15 cellular contexts compared by ENCODE assay signal in genomic region chr22:39365406-39365782, GRCh38.
"Had no signal": no experiment of that assay in that cellular context is flagged by ENCODE, and none has a peak within 500 bp of the region (broad histone marks: within the 10 kb centered on the region; RNA-seq: fewer than 3 reads in every experiment).

No MANE protein-coding gene starts in this region.

- FAIRE-seq: pancreas had no signal

- H3K27me3 ChIP-seq: pancreas, testis had no signal

- H3K27me3 Mint-ChIP-seq: activated CD4-positive, alpha-beta T cell treated with anti-CD3 and anti-CD28 coated beads for 36 hours had no signal

- H3K9me3 Mint-ChIP-seq: activated CD4-positive, alpha-beta memory T cell treated with anti-CD3 and anti-CD28 coated beads, Interleukin-2, amount 10 ng/mL, durations not matched to agents 7 days and 5 days; effector memory CD8-positive, alpha-beta T cell; nephron progenitor cell; T-helper 2 cell treated with Interferon-gamma antibody and Interleukin-4, amounts not matched to agents 5 μg/mL and 100 μg/mL, for 36 hours had no signal

- H3K4me1 ChIP-seq: lower lobe of right lung, pancreas had no signal

- DNase-seq: activated CD4-positive, alpha-beta memory T cell treated with anti-CD3 and anti-CD28 coated beads, Interleukin-2, amount 10 ng/mL, durations not matched to agents 7 days and 5 days; activated CD4-positive, alpha-beta T cell treated with anti-CD3 and anti-CD28 coated beads for 36 hours; activated naive CD4-positive, alpha-beta T cell; effector memory CD8-positive, alpha-beta T cell; left cardiac atrium; lower lobe of right lung; mucosa of descending colon; nephron progenitor cell; pancreas; stimulated activated CD4-positive, alpha-beta T cell treated with anti-CD3 and anti-CD28 coated beads, Interleukin-2, amount 100 ng/mL, for 48 hours; stimulated activated naive CD8-positive, alpha-beta T cell treated with anti-CD3 and anti-CD28 coated beads, Interleukin-15, Interleukin-2, amounts not matched to agents 100 U/mL and 50 U/mL, for 24 hours; testis had no signal

- H3K27ac Mint-ChIP-seq: activated CD4-positive, alpha-beta memory T cell treated with anti-CD3 and anti-CD28 coated beads, Interleukin-2, amount 10 ng/mL, durations not matched to agents 7 days and 5 days; activated CD4-positive, alpha-beta T cell treated with anti-CD3 and anti-CD28 coated beads for 36 hours; effector memory CD8-positive, alpha-beta T cell; T-helper 2 cell treated with Interferon-gamma antibody and Interleukin-4, amounts not matched to agents 5 μg/mL and 100 μg/mL, for 36 hours had no signal

- H3K4me1 Mint-ChIP-seq: activated CD4-positive, alpha-beta memory T cell treated with anti-CD3 and anti-CD28 coated beads, Interleukin-2, amount 10 ng/mL, durations not matched to agents 7 days and 5 days had no signal

- H3K4me3 Mint-ChIP-seq: activated CD4-positive, alpha-beta memory T cell treated with anti-CD3 and anti-CD28 coated beads, Interleukin-2, amount 10 ng/mL, durations not matched to agents 7 days and 5 days; activated CD4-positive, alpha-beta T cell treated with anti-CD3 and anti-CD28 coated beads for 36 hours; effector memory CD8-positive, alpha-beta T cell; T-helper 2 cell treated with Interferon-gamma antibody and Interleukin-4, amounts not matched to agents 5 μg/mL and 100 μg/mL, for 36 hours had no signal

- H3K4me3 ChIP-seq: lower lobe of right lung, mucosa of descending colon, pancreas, testis had no signal

- H3K36me3 ChIP-seq: lower lobe of right lung, pancreas had no signal

- ATAC-seq: activated CD4-positive, alpha-beta T cell treated with anti-CD3 and anti-CD28 coated beads for 36 hours; effector memory CD8-positive, alpha-beta T cell; left cardiac atrium; lower lobe of right lung; mucosa of descending colon; stimulated activated naive CD8-positive, alpha-beta T cell treated with anti-CD3 and anti-CD28 coated beads, Interleukin-15, Interleukin-2, amounts not matched to agents 100 U/mL and 50 U/mL, for 24 hours had no signal

- H3K9me3 ChIP-seq: lower lobe of right lung, mucosa of descending colon, pancreas, testis had no signal

- H3K27ac ChIP-seq: epithelial cell of prostate, lower lobe of right lung, pancreas, VCaP had no signal
